ENCODE assay signal across 8 cellular contexts in the genomic region with DNA sequence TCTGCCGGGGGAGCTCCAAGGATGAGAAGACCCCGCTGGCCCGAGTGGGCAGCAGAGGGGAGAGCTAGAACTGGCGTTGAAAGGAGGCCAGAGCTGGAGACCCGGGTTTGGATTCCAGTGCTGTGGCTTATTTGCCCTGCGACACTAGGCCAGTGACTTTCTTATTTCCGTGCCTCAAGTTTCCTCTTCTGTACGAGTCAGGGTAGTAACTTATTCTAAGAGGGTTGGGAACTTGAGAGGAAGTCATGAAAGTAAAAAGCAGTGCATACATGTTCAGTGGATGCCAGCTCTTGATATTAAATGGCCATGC. TPM values are rescaled to one million over a fixed set of nuclear protein-coding genes. Genes with fewer than 3 reads are reported as not detected.
DNase-seq lines count a peak whose midpoint lies in the region; ATAC-seq, FAIRE-seq and TF ChIP-seq lines count a peak whose summit lies in the region.

No MANE protein-coding gene starts in this region.

- no peaks in the 10 kb centered on the region for H3K36me3 Mint-ChIP-seq in natural killer cell

- H2AFZ ChIP-seq in PC-3 (ENCODE audit: low read length) = peak overlapping the region; percentile 59

- ATAC-seq in PC-3 (no peak; the same call in 1 of the 2 replicates), natural killer cell (no peak), GM19324 (IDR thresholded peaks at IDR 0.05; ENCODE audit: low FRiP score, unreplicated experiment) (no peak)

- TF ChIP-seq CTCF in PC-3 (conservative IDR thresholded peaks at IDR 0.05; ENCODE audit: low read depth, low read length) (peak; percentile 58), dorsolateral prefrontal cortex (IDR thresholded peaks at IDR 0.05 in 54 of 56, conservative IDR thresholded peaks at IDR 0.05 in 2 of 56; ENCODE audit: low read depth in 1 of 56, partially characterized antibody in 56 of 56) (peak in 35 of 56 donors; percentile 7 to 49 (median 29)), natural killer cell (IDR thresholded peaks at IDR 0.05) (peak; percentile 39)

- H3K9ac ChIP-seq in PC-3 (ENCODE audit: low read length) = peak overlapping the region; percentile 89

- POLR2A ChIA-PET in PC-3 (lab: Charles Lee; ENCODE audit: unreplicated experiment) = interaction anchor here (0.5 to 1.2 kb wide), 4 partner anchors 10 to 1015 kb away, joined by 3 to 5 read pairs (median 4); no protein-coding TSS in a partner anchor

- H3K36me3 ChIP-seq in PC-3 (ENCODE audit: low read depth, low read length) = peaks cover 22% of the 10 kb centered on the region

- DNase-seq in DMS 273 (lab: John Stamatoyannopoulos, UW; ENCODE audit: unreplicated experiment) (peak; percentile 75), DMS 273 treated with DMSO at 0.1 percent for 48 hours (lab: John Stamatoyannopoulos, UW) (no peak), PC-3 (peak; percentile 28), dorsolateral prefrontal cortex (peak in 1 of 10 donors; percentile 47), natural killer cell (peak; percentile 40), H54 (ENCODE audit: insufficient read length, low spot score) (no peak)
- no peak for DNase-seq in activated CD4-positive, CD25-positive, alpha-beta regulatory T cell treated with anti-CD3 and anti-CD28 coated beads, Interleukin-2, amount 50 U/mL, for 72 hours

- H3K9me3 Mint-ChIP-seq in natural killer cell = no peaks in the 10 kb centered on the region

- H3K4me2 ChIP-seq in PC-3 (ENCODE audit: low read length) = peak overlapping the region; percentile 96

- no peak for TF ChIP-seq POLR2A in H54 (IDR thresholded peaks at IDR 0.05; ENCODE audit: low read depth, low read length)

- no TSS peak for BruUV-seq in PC-3 (replicated peaks; lab: Mats Ljungman, UMichigan)

- H3K27ac ChIP-seq in PC-3 (ENCODE audit: low read length) = no peak overlapping the region
- peak overlapping the region in 24 of 59 donors; percentile 61 to 93 (median 80) for H3K27ac ChIP-seq in dorsolateral prefrontal cortex

- peak overlapping the region; percentile 100 for H3K4me3 Mint-ChIP-seq in natural killer cell

- H4K20me1 ChIP-seq in PC-3 (ENCODE audit: low read length) = no peaks in the 10 kb centered on the region

- no peak for FAIRE-seq in H54 (lab: Jason Lieb, UNC)

- H3K4me1 Mint-ChIP-seq in natural killer cell = peaks cover 25 to 33% of the 10 kb centered on the region in 2 donors

- no peaks in the 10 kb centered on the region for H3K27me3 Mint-ChIP-seq in natural killer cell (ENCODE audit: low read depth in 2 of 2)

- no peaks in the 10 kb centered on the region for H3F3A ChIP-seq in PC-3 (ENCODE audit: low read length, unreplicated experiment)

- intact Hi-C loops in PC-3 (cut with micrococcal nuclease) (loop anchor here (1.0 kb wide), 3 partner anchors 75 to 145 kb away; a partner anchor contains a TSS), dorsolateral prefrontal cortex (cut with DNase I) (loop anchor here (1.0 to 10.0 kb wide), 3 partner anchors 11 to 351 kb away; a partner anchor contains a TSS), natural killer cell (cut with micrococcal nuclease) (loop anchor here (1.0 kb wide), 2 partner anchors 11 to 75 kb away; a partner anchor contains a TSS)

- peak overlapping the region; percentile 96 to 99 for H3K27ac Mint-ChIP-seq in natural killer cell

- CTCF ChIA-PET in PC-3 (lab: Charles Lee) = interaction anchor here (0.6 to 1.6 kb wide), 3 partner anchors 11 to 144 kb away, joined by 4 to 11 read pairs (median 5); no protein-coding TSS in a partner anchor

- peaks cover 30% of the 10 kb centered on the region for H3K79me2 ChIP-seq in PC-3 (ENCODE audit: low read length)

- H3K4me1 ChIP-seq in PC-3 (ENCODE audit: insufficient read depth, low read length) = peaks cover 17% of the 10 kb centered on the region

- no peaks in the 10 kb centered on the region for H3K9me3 ChIP-seq in PC-3 (ENCODE audit: low read length)

- H3K4me3 ChIP-seq in PC-3 (ENCODE audit: low read length) (peak overlapping the region; percentile 89), dorsolateral prefrontal cortex (peak overlapping the region; percentile 67 to 100 (median 95))

- no peaks in the 10 kb centered on the region for H3K27me3 ChIP-seq in PC-3 (ENCODE audit: low read length)
- H3K27me3 ChIP-seq in dorsolateral prefrontal cortex = peaks cover 0 to 5% (median 0%) of the 10 kb centered on the region in 45 donors

- H3K9me2 ChIP-seq in PC-3 (replicated peaks; ENCODE audit: low read length) = no peaks in the 10 kb centered on the region

RNA-seq across cellular contexts. Expression of a gene that starts 0.7 kb away (rescaled TPM):
- total RNA-seq in PC-3 (2014; rRNA removed) (141 and 165 TPM in 2 replicates), dorsolateral prefrontal cortex (10 to 100 TPM; 31.2 to 70.0 (median 51.2) TPM), natural killer cell (10 to 100 TPM; 46.3 to 69.3 (median 63.3) TPM)

RNA-seq across cellular contexts. Expression of a gene that starts 11.8 kb away (rescaled TPM):
- total RNA-seq in PC-3 (2014; rRNA removed) (104 and 109 TPM in 2 replicates), dorsolateral prefrontal cortex (100 to 1,000 TPM in 87 of 120 experiments, 10 to 100 TPM in 33; 83.0 to 150 (median 106) TPM), natural killer cell (100 to 1,000 TPM in 2 of 3 donors, 10 to 100 TPM in 1; 99.0 to 124 (median 100) TPM)

RNA-seq across cellular contexts. Expression of a gene that starts 12.6 kb away (rescaled TPM):
- 0.58 TPM in 1 of 2 replicates, not detected in the other for total RNA-seq in PC-3 (2014; rRNA removed)
- total RNA-seq in dorsolateral prefrontal cortex = not detected
- total RNA-seq in natural killer cell = not detected

RNA-seq across cellular contexts. Expression of a gene that starts 42.4 kb away (rescaled TPM):
- total RNA-seq in PC-3 (2014; rRNA removed) (10.9 and 14.5 TPM in 2 replicates), dorsolateral prefrontal cortex (1 to 10 TPM in 2 of 120 experiments, under 1 TPM in 18, not detected in 100; 0.20 to 1.2 (median 0.48) TPM), natural killer cell (100 to 1,000 TPM; 203 to 319 (median 278) TPM)

Comparison
In these comparisons a context has a peak if more than half of its experiments do, and no peak if none do; other contexts are left out.
1. DNase-seq: peak in DMS 273 (single experiment), PC-3 (single experiment) and natural killer cell (single experiment); none in DMS 273 treated with DMSO at 0.1 percent for 48 hours (single experiment), H54 (single experiment) and activated CD4-positive, CD25-positive, alpha-beta regulatory T cell treated with anti-CD3 and anti-CD28 coated beads, Interleukin-2, amount 50 U/mL, for 72 hours (single experiment).
2. Peak in every context shown above with its lines, with median percentiles within 50 percentile points of each other: CTCF ChIP-seq.